8 cellular contexts compared by ENCODE assay signal in genomic region chr9:127979015-127979332, GRCh38. TPM values are rescaled to one million over a fixed set of nuclear protein-coding genes. Genes with fewer than 3 reads are reported as not detected.
DNase-seq lines count a peak whose midpoint lies in the region; ATAC-seq and TF ChIP-seq lines count a peak whose summit lies in the region.

No MANE protein-coding gene starts in this region.

- no peak for TF ChIP-seq POLR2A in Peyer's patch (IDR thresholded peaks at IDR 0.05)

- CTCF ChIA-PET in CD8-positive, alpha-beta T cell (lab: Charles Lee) = interaction anchor here (0.9 to 34.6 kb wide), 8 partner anchors 9 to 138 kb away, joined by 3 to 573 read pairs (median 10); partner anchors contain the start of gene DPM2

- no peaks in the 10 kb centered on the region for H3K9me3 Mint-ChIP-seq in CD8-positive, alpha-beta T cell
- no peaks in the 10 kb centered on the region for H3K9me3 Mint-ChIP-seq in osteocyte (ENCODE audit: unreplicated experiment)

- peaks cover 57% of the 10 kb centered on the region for H3K4me1 Mint-ChIP-seq in CD8-positive, alpha-beta T cell (ENCODE audit: low read depth)
- peaks cover 61% of the 10 kb centered on the region for H3K4me1 Mint-ChIP-seq in osteocyte (ENCODE audit: unreplicated experiment)

- peak overlapping the region; percentile 97 for H3K4me3 Mint-ChIP-seq in CD8-positive, alpha-beta T cell
- peak overlapping the region; percentile 92 for H3K4me3 Mint-ChIP-seq in osteocyte (ENCODE audit: unreplicated experiment)

- peak overlapping the region; percentile 95 for H3K27ac Mint-ChIP-seq in CD8-positive, alpha-beta T cell
- H3K27ac Mint-ChIP-seq in osteocyte (ENCODE audit: unreplicated experiment) = peak overlapping the region; percentile 77

- H3K36me3 ChIP-seq in CD8-positive, alpha-beta T cell (ENCODE audit: insufficient read depth, low read length) = peaks cover 12% of the 10 kb centered on the region
- H3K36me3 ChIP-seq in Peyer's patch = no peaks in the 10 kb centered on the region

- H3K27me3 Mint-ChIP-seq in CD8-positive, alpha-beta T cell (ENCODE audit: low read depth) = no peaks in the 10 kb centered on the region
- H3K27me3 Mint-ChIP-seq in osteocyte (ENCODE audit: unreplicated experiment) = no peaks in the 10 kb centered on the region

- peak overlapping the region; percentile 62 for H3K27ac ChIP-seq in CD8-positive, alpha-beta T cell (ENCODE audit: low read depth, low read length)
- peak overlapping the region; percentile 95 to 99 (median 96) for H3K27ac ChIP-seq in Peyer's patch

- H3K4me1 ChIP-seq in CD8-positive, alpha-beta T cell (ENCODE audit: insufficient read depth, low read length) = peaks cover 49% of the 10 kb centered on the region
- peaks cover 2 to 53% (median 36%) of the 10 kb centered on the region in 4 donors for H3K4me1 ChIP-seq in Peyer's patch

- TF ChIP-seq CTCF in CD8-positive, alpha-beta T cell (IDR thresholded peaks at IDR 0.05) = no peak
- no peak for TF ChIP-seq CTCF in Peyer's patch (IDR thresholded peaks at IDR 0.05)
- no peak for TF ChIP-seq CTCF in epithelial cell of esophagus (IDR thresholded peaks at IDR 0.05; ENCODE audit: insufficient read depth, low read depth, low read length, missing control alignments)
- TF ChIP-seq CTCF in osteocyte (IDR thresholded peaks at IDR 0.05) = no peak

- peaks cover 49% of the 10 kb centered on the region for H3K36me3 Mint-ChIP-seq in CD8-positive, alpha-beta T cell
- no peaks in the 10 kb centered on the region for H3K36me3 Mint-ChIP-seq in osteocyte (ENCODE audit: unreplicated experiment)

- H3K9me3 ChIP-seq in CD8-positive, alpha-beta T cell (ENCODE audit: low read length) = no peaks in the 10 kb centered on the region
- no peaks in the 10 kb centered on the region for H3K9me3 ChIP-seq in Peyer's patch

- no peak for DNase-seq in CD8-positive, alpha-beta T cell
- DNase-seq in Peyer's patch (no peak), epithelial cell of esophagus (ENCODE audit: low read depth) (no peak), osteocyte (ENCODE audit: extremely low spot score, unreplicated experiment) (no peak), Kasumi-1 (lab: John Stamatoyannopoulos, UW) (no peak)
- DNase-seq in activated CD4-positive, CD25-positive, alpha-beta regulatory T cell treated with anti-CD3 and anti-CD28 coated beads, Interleukin-2, amount 50 U/mL, for 72 hours = no peak

- no peaks in the 10 kb centered on the region for H3K27me3 ChIP-seq in CD8-positive, alpha-beta T cell (ENCODE audit: insufficient read depth, low read length)
- no peaks in the 10 kb centered on the region for H3K27me3 ChIP-seq in Peyer's patch

- POLR2A ChIA-PET in CD8-positive, alpha-beta T cell (lab: Charles Lee) = interaction anchor here (2.0 to 21.4 kb wide), 6 partner anchors 8 to 114 kb away, joined by 4 to 467 read pairs (median 48); no protein-coding TSS in a partner anchor

- H3K4me3 ChIP-seq in CD8-positive, alpha-beta T cell (ENCODE audit: low read depth, low read length) = peak overlapping the region; percentile 73
- peak overlapping the region; percentile 91 to 97 (median 97) for H3K4me3 ChIP-seq in Peyer's patch
- peak overlapping the region; percentile 88 for H3K4me3 ChIP-seq in epithelial cell of esophagus (ENCODE audit: low read length)

- intact Hi-C loops in CD8-positive, alpha-beta T cell (cut with DNase I, micrococcal nuclease) = loop anchor here (5.0 kb wide), 1 partner anchor 37 kb away; no protein-coding TSS in a partner anchor

- ATAC-seq in CD8-positive, alpha-beta T cell = no peak
- ATAC-seq in HG02571 (IDR thresholded peaks at IDR 0.05; ENCODE audit: unreplicated experiment) (no peak), HG02981 (IDR thresholded peaks at IDR 0.05; ENCODE audit: unreplicated experiment) (no peak)

RNA-seq across cellular contexts. Expression of gene EEIG1, which starts 1.8 kb away (rescaled TPM):
- 100 to 1,000 TPM; 359 to 378 TPM for total RNA-seq in CD8-positive, alpha-beta T cell
- total RNA-seq in Peyer's patch = 100 to 1,000 TPM in 3 of 4 donors, 10 to 100 TPM in 1; 71.8 to 219 (median 122) TPM
- total RNA-seq in osteocyte = 39.4 and 41.4 TPM in 2 replicates

RNA-seq across cellular contexts. Expression of gene DPM2, which starts 41.3 kb away (rescaled TPM):
- total RNA-seq in CD8-positive, alpha-beta T cell = 10 to 100 TPM; 40.2 to 42.7 TPM
- total RNA-seq in Peyer's patch = 10 to 100 TPM; 20.6 to 27.3 (median 22.1) TPM
- total RNA-seq in osteocyte = 29.2 and 31.6 TPM in 2 replicates

RNA-seq across cellular contexts. Expression of gene PIP5KL1, which starts 48.4 kb away (rescaled TPM):
- total RNA-seq in CD8-positive, alpha-beta T cell = 1 to 10 TPM; 5.1 to 7.4 TPM
- total RNA-seq in Peyer's patch (1 to 10 TPM in 1 of 4 donors, not detected in 3; 2.5 TPM), osteocyte (2.6 and 2.9 TPM in 2 replicates)
